In genomic region chr2:42877936-42878335, GRCh38 we compare ENCODE assay signal across 15 cellular contexts.
DNase-seq lines count a peak whose midpoint lies in the region; ATAC-seq and TF ChIP-seq lines count a peak whose summit lies in the region.
"Had no signal": no experiment of that assay in that cellular context is flagged by ENCODE, and none has a peak within 500 bp of the region (broad histone marks: within the 10 kb centered on the region; RNA-seq: fewer than 3 reads in every experiment).

No MANE protein-coding gene starts in this region.

- no peak overlapping the region for H3K9ac ChIP-seq in neuronal stem cell (ENCODE audit: low read depth, low read length, poor library complexity)
- H3K9ac ChIP-seq: BLaER1, KMS-11 had no signal

- H3K9me3 ChIP-seq in right atrium auricular region: no peaks in the 10 kb centered on the region
- H3K9me3 ChIP-seq in neuronal stem cell (replicated peaks in 1 of 2; ENCODE audit: control insufficient read depth in 2 of 2, insufficient read depth in 1 of 2, low read depth in 1 of 2, low read length in 2 of 2): no peaks in the 10 kb centered on the region
- H3K9me3 ChIP-seq in uterus: no peaks in the 10 kb centered on the region
- no peaks in the 10 kb centered on the region for H3K9me3 ChIP-seq in SJCRH30 (replicated peaks)
- H3K9me3 ChIP-seq: BLaER1 had no signal

- peak overlapping the region; percentile 14 to 25 for H3K27ac ChIP-seq in right atrium auricular region
- H3K27ac ChIP-seq in neuronal stem cell (replicated peaks; ENCODE audit: low read length): no peak overlapping the region
- H3K27ac ChIP-seq in uterus: peak overlapping the region; percentile 85 to 87
- no peak overlapping the region for H3K27ac ChIP-seq in SJCRH30
- H3K27ac ChIP-seq: BLaER1, KMS-11 had no signal

- no peak overlapping the region for H3K4ac ChIP-seq in neuronal stem cell (ENCODE audit: low read length)

- no peaks in the 10 kb centered on the region for H3K36me3 ChIP-seq in right atrium auricular region
- H3K36me3 ChIP-seq in neuronal stem cell (replicated peaks in 1 of 2; ENCODE audit: control insufficient read depth in 2 of 2, insufficient read depth in 2 of 2, low read length in 2 of 2): no peaks in the 10 kb centered on the region
- H3K36me3 ChIP-seq in uterus: no peaks in the 10 kb centered on the region
- no peaks in the 10 kb centered on the region for H3K36me3 ChIP-seq in SJCRH30
- H3K36me3 ChIP-seq: BLaER1 had no signal

- no peak overlapping the region for H3K4me2 ChIP-seq in neuronal stem cell (ENCODE audit: insufficient read depth, low read length, poor library complexity, severe bottlenecking)
- H3K4me2 ChIP-seq: BLaER1, KMS-11 had no signal

- H2AK5ac ChIP-seq in neuronal stem cell (ENCODE audit: low read depth, low read length): no peak overlapping the region

- no peak overlapping the region for H4K91ac ChIP-seq in neuronal stem cell (ENCODE audit: low read depth, low read length, poor library complexity)

- H3K79me1 ChIP-seq in neuronal stem cell (ENCODE audit: low read depth, low read length): no peaks in the 10 kb centered on the region

- H2AFZ ChIP-seq in neuronal stem cell (ENCODE audit: low read length): no peak overlapping the region

- H3K14ac ChIP-seq in neuronal stem cell (ENCODE audit: low read length): no peak overlapping the region

- peak overlapping the region; percentile 28 for H2BK15ac ChIP-seq in neuronal stem cell (ENCODE audit: low read length)

- no peak overlapping the region for H2BK5ac ChIP-seq in neuronal stem cell (ENCODE audit: low read length)

- H3K27ac Mint-ChIP-seq in dendritic cell treated with granulocyte-macrophage colony-stimulating factor and Interleukin-4, amounts not matched to agents 40 ng/mL and 50 ng/mL, for 4 days: peak overlapping the region; percentile 69
- H3K27ac Mint-ChIP-seq: HFFc6 had no signal

- no peak overlapping the region for H3K4me3 Mint-ChIP-seq in dendritic cell treated with granulocyte-macrophage colony-stimulating factor and Interleukin-4, amounts not matched to agents 40 ng/mL and 50 ng/mL, for 4 days
- H3K4me3 Mint-ChIP-seq: HFFc6 had no signal

- H3K18ac ChIP-seq in neuronal stem cell (ENCODE audit: low read length): no peak overlapping the region

- no peak for DNase-seq in right atrium auricular region (ENCODE audit: low spot score)
- DNase-seq in left cardiac atrium: no peak
- DNase-seq in neuronal stem cell (ENCODE audit: low spot score): no peak
- DNase-seq in uterus: no peak
- DNase-seq in SJCRH30: no peak
- DNase-seq: HFFc6, NCI-H1092, NCI-H345, NCI-H526 treated with DMSO at 0.1 percent for 48 hours, OCI-M1 had no signal

- no peaks in the 10 kb centered on the region for H3K27me3 Mint-ChIP-seq in dendritic cell treated with granulocyte-macrophage colony-stimulating factor and Interleukin-4, amounts not matched to agents 40 ng/mL and 50 ng/mL, for 4 days

- no peak overlapping the region for H2BK12ac ChIP-seq in neuronal stem cell (ENCODE audit: low read length)

- intact Hi-C loops in left cardiac atrium (cut with DNase I) (loop anchor here (5.0 to 10.0 kb wide), 2 partner anchors 47 to 49 kb away; no protein-coding TSS in a partner anchor), uterus (cut with DNase I; ENCODE audit: low total_unique reads) (no loop called here)
- intact Hi-C loops in dendritic cell treated with granulocyte-macrophage colony-stimulating factor and Interleukin-4, amounts not matched to agents 40 ng/mL and 50 ng/mL, for 4 days (cut with micrococcal nuclease): no loop called here

- H3K23ac ChIP-seq in neuronal stem cell (ENCODE audit: low read depth, low read length, poor library complexity): no peak overlapping the region

- H4K8ac ChIP-seq in neuronal stem cell (ENCODE audit: low read depth, low read length): no peak overlapping the region

- H3K4me3 ChIP-seq in right atrium auricular region (no peak overlapping the region), neuronal stem cell (ENCODE audit: low read length in 2 of 2) (no peak overlapping the region), uterus (no peak overlapping the region), SJCRH30 (no peak overlapping the region)
- H3K4me3 ChIP-seq: BLaER1 had no signal

- H2BK120ac ChIP-seq in neuronal stem cell (ENCODE audit: low read depth, low read length): no peak overlapping the region

- no CpG with 5 or more reads among the region's 1 CpG for WGBS in neuronal stem cell (ENCODE audit: extremely low coverage in 2 of 2, insufficient read length in 2 of 2, insufficient replicate concordance in 1 of 2), 2 donors

- H3K27me3 ChIP-seq in right atrium auricular region: no peaks in the 10 kb centered on the region
- H3K27me3 ChIP-seq in neuronal stem cell (ENCODE audit: control insufficient read depth in 3 of 3, insufficient read depth in 3 of 3, low read depth in 1 of 3, low read length in 3 of 3): no peaks in the 10 kb centered on the region
- no peaks in the 10 kb centered on the region for H3K27me3 ChIP-seq in uterus
- H3K27me3 ChIP-seq in SJCRH30: no peaks in the 10 kb centered on the region; the same call in 1 of the 2 replicates
- H3K27me3 ChIP-seq: BLaER1 had no signal

- no peaks in the 10 kb centered on the region for H3K36me3 Mint-ChIP-seq in dendritic cell treated with granulocyte-macrophage colony-stimulating factor and Interleukin-4, amounts not matched to agents 40 ng/mL and 50 ng/mL, for 4 days (ENCODE audit: low read depth)

- no peak for TF ChIP-seq POLR2A in uterus (IDR thresholded peaks at IDR 0.05)

- H3K4me1 ChIP-seq in right atrium auricular region (peaks cover 0 to 85% of the 10 kb centered on the region in 2 donors), neuronal stem cell (ENCODE audit: control insufficient read depth in 2 of 2, insufficient read depth in 1 of 2, low read depth in 1 of 2, low read length in 2 of 2) (no peaks in the 10 kb centered on the region), uterus (peaks cover 7 to 14% of the 10 kb centered on the region in 2 donors), SJCRH30 (peaks cover 4% of the 10 kb centered on the region; the same call in 1 of the 2 replicates)

- peaks cover 84% of the 10 kb centered on the region for H3K4me1 Mint-ChIP-seq in dendritic cell treated with granulocyte-macrophage colony-stimulating factor and Interleukin-4, amounts not matched to agents 40 ng/mL and 50 ng/mL, for 4 days (ENCODE audit: low read depth)

- ATAC-seq in left cardiac atrium: no peak
- no peak for ATAC-seq in GM18502 (IDR thresholded peaks at IDR 0.05; ENCODE audit: poor library complexity, unreplicated experiment)
- no peak for ATAC-seq in activated CD4-positive, CD25-positive, alpha-beta regulatory T cell treated with anti-CD3 and anti-CD28 coated beads, Interleukin-2, amount 50 U/mL, for 24 hours

- no peak for TF ChIP-seq CTCF in right atrium auricular region (IDR thresholded peaks at IDR 0.05)
- TF ChIP-seq CTCF in uterus (IDR thresholded peaks at IDR 0.05): no peak

- no peaks in the 10 kb centered on the region for H3K9me3 Mint-ChIP-seq in dendritic cell treated with granulocyte-macrophage colony-stimulating factor and Interleukin-4, amounts not matched to agents 40 ng/mL and 50 ng/mL, for 4 days
- H3K9me3 Mint-ChIP-seq: HFFc6 had no signal

Comparison
In these comparisons a context has a peak if more than half of its experiments do, and no peak if none do; other contexts are left out.
1. H3K27ac ChIP-seq: peak in right atrium auricular region (2 of 2) and uterus (2 of 2); none in neuronal stem cell (single experiment) and SJCRH30 (single experiment).
2. intact Hi-C loops: an anchor here in left cardiac atrium (5.0 to 10.0 kb wide); none called in dendritic cell treated with granulocyte-macrophage colony-stimulating factor and Interleukin-4, amounts not matched to agents 40 ng/mL and 50 ng/mL, for 4 days and uterus.